ENCODE assay signal across 8 cellular contexts in genomic region chr17:40318835-40319332, GRCh38. TPM values are rescaled to one million over a fixed set of nuclear protein-coding genes. Genes with fewer than 3 reads are reported as not detected.
DNase-seq lines count a peak whose midpoint lies in the region; ATAC-seq, FAIRE-seq and TF ChIP-seq lines count a peak whose summit lies in the region.

No MANE protein-coding gene starts in this region.

- H2BK12ac ChIP-seq in H9 (ENCODE audit: insufficient read length, low read depth, low read length) = no peak overlapping the region

- no peak overlapping the region for H3K9ac ChIP-seq in H9 (ENCODE audit: extremely low read depth, insufficient read length, low read length)

- H4K8ac ChIP-seq in H9 (replicated peaks; ENCODE audit: insufficient read length, low read depth, low read length) = no peak overlapping the region

- FAIRE-seq in small intestine (lab: Jason Lieb, UNC) = no peak

- H4K20me1 ChIP-seq in H9 (ENCODE audit: control insufficient read depth, insufficient read depth, insufficient read length) = peaks cover 4% of the 10 kb centered on the region

- no peaks in the 10 kb centered on the region for H3K9me3 Mint-ChIP-seq in H9
- H3K9me3 Mint-ChIP-seq in activated CD4-positive, alpha-beta memory T cell treated with anti-CD3 and anti-CD28 coated beads, Interleukin-2, amount 10 ng/mL, durations not matched to agents 7 days and 5 days = no peaks in the 10 kb centered on the region

- DNase-seq in H9 = no peak
- peak; percentile 32 for DNase-seq in activated CD4-positive, alpha-beta memory T cell treated with anti-CD3 and anti-CD28 coated beads, Interleukin-2, amount 10 ng/mL, durations not matched to agents 7 days and 5 days
- DNase-seq in right atrium auricular region (ENCODE audit: low spot score) = no peak
- DNase-seq in small intestine = no peak
- DNase-seq in HuH-7.5 (ENCODE audit: low spot score) = no peak
- no peak for DNase-seq in DMS53 treated with DMSO at 0.1 percent for 48 hours (lab: John Stamatoyannopoulos, UW; ENCODE audit: unreplicated experiment)
- no peak for DNase-seq in HUDEP-2 (lab: John Stamatoyannopoulos, UW; ENCODE audit: unreplicated experiment in 76 of 76)

- H3K14ac ChIP-seq in H9 (ENCODE audit: insufficient read depth, low read length) = no peak overlapping the region

- H2BK20ac ChIP-seq in H9 (ENCODE audit: low read depth, low read length, poor library complexity, severe bottlenecking) = no peak overlapping the region

- H3K23me2 ChIP-seq in H9 (ENCODE audit: insufficient read length, low read depth, low read length, poor library complexity, severe bottlenecking) = peaks cover 26% of the 10 kb centered on the region

- CTCF ChIA-PET in activated CD4-positive, alpha-beta memory T cell treated with anti-CD3 and anti-CD28 coated beads, Interleukin-2, amount 10 ng/mL, durations not matched to agents 7 days and 5 days (lab: Charles Lee) = interaction anchor here (0.8 to 6.1 kb wide), 7 partner anchors 8 to 100 kb away, joined by 3 to 62 read pairs (median 6); partner anchors contain the start of gene WIPF2

- no peak overlapping the region for H2AFZ ChIP-seq in H9 (ENCODE audit: low read length)

- no peak overlapping the region for H4K5ac ChIP-seq in H9 (ENCODE audit: insufficient read length, low read depth, low read length)

- H3K4me3 ChIP-seq in right atrium auricular region (peak overlapping the region; percentile 92 to 97), small intestine (ENCODE audit: low read depth in 1 of 2, low read length in 2 of 2) (peak overlapping the region; percentile 81)

- H3T11ph ChIP-seq in H9 (ENCODE audit: low read length) = no peak overlapping the region

- no peak overlapping the region for H3K23ac ChIP-seq in H9 (ENCODE audit: insufficient read length, low read depth, low read length)

- no peaks in the 10 kb centered on the region for H3K79me1 ChIP-seq in H9 (ENCODE audit: insufficient read depth, low read depth, low read length, poor library complexity, severe bottlenecking)

- POLR2A ChIA-PET in activated CD4-positive, alpha-beta memory T cell treated with anti-CD3 and anti-CD28 coated beads, Interleukin-2, amount 10 ng/mL, durations not matched to agents 7 days and 5 days (lab: Charles Lee) = interaction anchor here (0.8 to 12.1 kb wide), 8 partner anchors 10 to 36 kb away, joined by 3 to 129 read pairs (median 7); partner anchors contain the start of genes CDC6 and RARA

- peaks cover 59 to 82% of the 10 kb centered on the region in 2 experiments for H3K4me1 Mint-ChIP-seq in H9
- peaks cover 76% of the 10 kb centered on the region for H3K4me1 Mint-ChIP-seq in activated CD4-positive, alpha-beta memory T cell treated with anti-CD3 and anti-CD28 coated beads, Interleukin-2, amount 10 ng/mL, durations not matched to agents 7 days and 5 days

- H3K4ac ChIP-seq in H9 (ENCODE audit: low read depth, low read length) = no peak overlapping the region

- no peaks in the 10 kb centered on the region; the same call in 1 of the 2 replicates for H3K79me2 ChIP-seq in H9 (ENCODE audit: insufficient read depth, low read length)

- no peak overlapping the region for H2AK5ac ChIP-seq in H9 (ENCODE audit: insufficient read length, low read length)

- no peaks in the 10 kb centered on the region for H3K9me3 ChIP-seq in H9 (ENCODE audit: control insufficient read depth, low read depth, low read length)
- no peaks in the 10 kb centered on the region for H3K9me3 ChIP-seq in right atrium auricular region
- H3K9me3 ChIP-seq in small intestine (ENCODE audit: control insufficient read depth, low read depth) = no peaks in the 10 kb centered on the region

- H3K18ac ChIP-seq in H9 (ENCODE audit: insufficient read length, low read depth, low read length) = no peak overlapping the region

- H3K4me3 Mint-ChIP-seq in H9 = peak overlapping the region; percentile 80 to 94
- H3K4me3 Mint-ChIP-seq in activated CD4-positive, alpha-beta memory T cell treated with anti-CD3 and anti-CD28 coated beads, Interleukin-2, amount 10 ng/mL, durations not matched to agents 7 days and 5 days = peak overlapping the region; percentile 90

- H3K27me3 ChIP-seq in H9 (ENCODE audit: insufficient read depth, low read length) = peaks cover 5% of the 10 kb centered on the region; the same call in 1 of the 2 replicates
- no peaks in the 10 kb centered on the region for H3K27me3 ChIP-seq in right atrium auricular region
- H3K27me3 ChIP-seq in small intestine (ENCODE audit: control insufficient read depth in 2 of 2, insufficient read depth in 2 of 2, low read length in 2 of 2) = no peaks in the 10 kb centered on the region

- H3K36me3 ChIP-seq in right atrium auricular region = no peaks in the 10 kb centered on the region
- no peaks in the 10 kb centered on the region for H3K36me3 ChIP-seq in small intestine (ENCODE audit: control insufficient read depth in 2 of 2, insufficient read depth in 2 of 2, low read length in 2 of 2)

- H2BK15ac ChIP-seq in H9 (ENCODE audit: low read depth, low read length) = no peak overlapping the region

- H3K4me1 ChIP-seq in H9 (ENCODE audit: insufficient read depth, low read length) (peaks cover 8% of the 10 kb centered on the region; the same call in 1 of the 2 replicates), right atrium auricular region (peaks cover 0 to 94% of the 10 kb centered on the region in 2 donors), small intestine (ENCODE audit: control insufficient read depth in 2 of 2, insufficient read depth in 1 of 2, low read depth in 1 of 2, low read length in 1 of 2) (peaks cover 2 to 29% of the 10 kb centered on the region in 2 donors)

- WGBS in H9 (ENCODE audit: extremely low coverage, insufficient read length, low lambda C conversion rate) = no CpG with 5 or more reads among the region's 13 CpGs
- 4 to 5% (median 5%) methylated on average over 13 of the region's 13 CpGs for WGBS in small intestine, 3 donors

- ATAC-seq in HG03159 (IDR thresholded peaks at IDR 0.05; ENCODE audit: unreplicated experiment) = no peak

- no peak overlapping the region for H4K91ac ChIP-seq in H9 (ENCODE audit: insufficient read length, low read depth, low read length)

- no peak overlapping the region for H2BK120ac ChIP-seq in H9 (ENCODE audit: low read depth, low read length, poor library complexity, severe bottlenecking)

- H3K36me3 Mint-ChIP-seq in H9 (ENCODE audit: insufficient read depth in 1 of 3, low read depth in 3 of 3) = no peaks in the 10 kb centered on the region; a peak in 1 of 7 replicates
- H3K36me3 Mint-ChIP-seq in activated CD4-positive, alpha-beta memory T cell treated with anti-CD3 and anti-CD28 coated beads, Interleukin-2, amount 10 ng/mL, durations not matched to agents 7 days and 5 days (ENCODE audit: low read depth) = peaks cover 38% of the 10 kb centered on the region

- peak overlapping the region; percentile 68 for H3K4me2 ChIP-seq in H9 (ENCODE audit: insufficient read depth, insufficient read length, low read length)

- H3K27me3 Mint-ChIP-seq in H9 (ENCODE audit: low read depth) = peaks cover 53% of the 10 kb centered on the region
- H3K27me3 Mint-ChIP-seq in activated CD4-positive, alpha-beta memory T cell treated with anti-CD3 and anti-CD28 coated beads, Interleukin-2, amount 10 ng/mL, durations not matched to agents 7 days and 5 days = no peaks in the 10 kb centered on the region

- no peak overlapping the region for H2BK5ac ChIP-seq in H9 (ENCODE audit: insufficient read length, low read length)

- TF ChIP-seq CTCF in H9 (conservative IDR thresholded peaks at IDR 0.05) (no peak), right atrium auricular region (IDR thresholded peaks at IDR 0.05) (peak in 1 of 2 donors; percentile 46)

- H3K27ac ChIP-seq in H9 (ENCODE audit: insufficient read length, low read depth, low read length) = no peak overlapping the region
- peak overlapping the region; percentile 96 to 98 for H3K27ac ChIP-seq in right atrium auricular region
- H3K27ac ChIP-seq in small intestine (ENCODE audit: low read depth in 1 of 2, low read length in 1 of 2) = peak overlapping the region; percentile 15 to 86

- no peak overlapping the region for H3K56ac ChIP-seq in H9 (ENCODE audit: insufficient read length, low read depth, low read length)

- no peak overlapping the region for H3K27ac Mint-ChIP-seq in H9
- peak overlapping the region; percentile 93 for H3K27ac Mint-ChIP-seq in activated CD4-positive, alpha-beta memory T cell treated with anti-CD3 and anti-CD28 coated beads, Interleukin-2, amount 10 ng/mL, durations not matched to agents 7 days and 5 days

RNA-seq across cellular contexts. Expression of gene RARA, which starts 9.9 kb away (rescaled TPM):
- total RNA-seq in H9 (2021) (16.7 and 17.6 TPM in 2 replicates), right atrium auricular region (10 to 100 TPM; 28.5 to 51.7 TPM)
- total RNA-seq in activated CD4-positive, alpha-beta memory T cell treated with anti-CD3 and anti-CD28 coated beads, Interleukin-2, amount 10 ng/mL, durations not matched to agents 7 days and 5 days = 10 to 100 TPM; 65.2 to 65.5 TPM
- 10 to 100 TPM; 28.8 to 40.7 (median 39.2) TPM for polyA plus RNA-seq in small intestine

RNA-seq across cellular contexts. Expression of gene CDC6, which starts 31.2 kb away (rescaled TPM):
- total RNA-seq in H9 (2021) = 131 and 141 TPM in 2 replicates
- 10 to 100 TPM; 67.5 to 69.9 TPM for total RNA-seq in activated CD4-positive, alpha-beta memory T cell treated with anti-CD3 and anti-CD28 coated beads, Interleukin-2, amount 10 ng/mL, durations not matched to agents 7 days and 5 days
- 1 to 10 TPM in 1 of 2 donors, under 1 TPM in 1; 0.44 to 1.0 TPM for total RNA-seq in right atrium auricular region
- 10 to 100 TPM in 1 of 3 donors, 1 to 10 TPM in 2; 2.5 to 10.7 (median 3.8) TPM for polyA plus RNA-seq in small intestine

RNA-seq across cellular contexts. Expression of gene GJD3, which starts 45.7 kb away (rescaled TPM):
- total RNA-seq in H9 (2021) = not detected in 2 replicates
- total RNA-seq in activated CD4-positive, alpha-beta memory T cell treated with anti-CD3 and anti-CD28 coated beads, Interleukin-2, amount 10 ng/mL, durations not matched to agents 7 days and 5 days = not detected
- 1 to 10 TPM in 1 of 2 donors, not detected in 1; 1.6 TPM for total RNA-seq in right atrium auricular region
- 1 to 10 TPM in 1 of 3 donors, not detected in 2; 1.1 TPM for polyA plus RNA-seq in small intestine

Comparison
In these comparisons a context has a peak if more than half of its experiments do, and no peak if none do; other contexts are left out.
1. RNA of gene CDC6, which starts 31.2 kb away (total RNA-seq): 131 to 141 TPM in H9 and 67.5 to 69.9 TPM in activated CD4-positive, alpha-beta memory T cell treated with anti-CD3 and anti-CD28 coated beads, Interleukin-2, amount 10 ng/mL, durations not matched to agents 7 days and 5 days; 0.44 to 1.0 TPM in right atrium auricular region; every median in the first group is over 10 times any median in the second.